1 cellular context compared by ENCODE assay signal in the genomic region with DNA sequence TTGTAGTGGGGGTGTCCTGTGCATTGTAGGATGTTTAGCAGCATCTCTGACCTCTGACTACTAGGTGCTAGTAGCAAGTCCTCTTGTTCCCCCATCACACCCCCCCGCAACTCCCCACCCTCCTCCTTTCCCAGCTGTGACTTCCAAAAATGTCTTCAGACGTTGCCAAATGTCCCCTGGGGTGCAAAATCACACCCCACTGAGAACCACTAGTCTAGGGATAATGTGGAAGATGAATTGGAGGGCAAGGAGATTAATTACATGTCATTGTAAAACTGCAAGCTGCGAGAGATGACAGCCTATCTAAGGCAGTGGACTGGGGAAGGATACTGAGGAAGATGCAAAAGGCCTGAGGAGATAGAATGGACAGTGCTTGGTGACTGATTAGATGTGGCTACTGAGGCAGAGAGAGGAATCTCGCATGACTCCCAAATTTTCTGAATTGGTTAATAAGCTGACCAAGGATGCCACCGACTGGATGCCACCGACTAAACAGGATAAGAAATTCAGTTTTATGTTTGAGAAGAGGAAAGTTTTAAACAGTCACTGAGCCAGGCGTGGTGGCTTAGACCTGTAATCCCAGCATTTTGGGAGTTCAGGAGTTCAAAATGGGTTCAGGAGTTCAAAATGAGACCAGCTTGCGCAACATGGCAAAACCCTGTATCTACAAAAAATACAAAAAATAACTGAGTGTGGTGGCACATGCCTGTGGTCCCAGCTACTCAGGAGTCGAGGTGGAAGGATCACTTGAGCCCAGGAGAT.
TF ChIP-seq lines count a peak whose summit lies in the region.

No MANE protein-coding gene starts in this region.

TF ChIP-seq in IMR-90, 13 proteins besides CTCF, POLR2A, EP300 and RAD21 (continued from another document):
- no peak for TF ChIP-seq MAFK (IDR thresholded peaks at IDR 0.05; ENCODE audit: low read depth, low read length)
- TF ChIP-seq CEBPB (IDR thresholded peaks at IDR 0.05; ENCODE audit: low read depth, low read length), result peak; percentile 63
- no peak for TF ChIP-seq NFE2L2 (IDR thresholded peaks at IDR 0.05; ENCODE audit: low read depth, low read length)
- TF ChIP-seq RCOR1 (IDR thresholded peaks at IDR 0.05; ENCODE audit: insufficient replicate concordance, low read length), result no peak
